In genomic region chr13:109873351-109874123, GRCh38 we compare ENCODE assay signal across 19 cellular contexts.
"Had no signal": no experiment of that assay in that cellular context is flagged by ENCODE, and none has a peak within 500 bp of the region (broad histone marks: within the 10 kb centered on the region; RNA-seq: fewer than 3 reads in every experiment).

No MANE protein-coding gene starts in this region.

- H3K27ac ChIP-seq: stomach, testis had no signal

- H3K36me3 ChIP-seq: adrenal gland, stomach had no signal

- H3K4me3 Mint-ChIP-seq: activated naive CD4-positive, alpha-beta T cell treated with anti-CD3 and anti-CD28 coated beads, Interleukin-2, amount 50 U/mL, for 24 hours; activated T-cell treated with anti-CD3 and anti-CD28 coated beads, Interleukin-2, amount 50 U/mL, for 72 hours; mesothelial cell of epicardium; nephron progenitor cell had no signal

- H3K27ac Mint-ChIP-seq: activated naive CD4-positive, alpha-beta T cell treated with anti-CD3 and anti-CD28 coated beads, Interleukin-2, amount 50 U/mL, for 24 hours; activated T-cell treated with anti-CD3 and anti-CD28 coated beads, Interleukin-2, amount 50 U/mL, for 72 hours; nephron progenitor cell had no signal

- H3K4me1 Mint-ChIP-seq: activated naive CD4-positive, alpha-beta T cell treated with anti-CD3 and anti-CD28 coated beads, Interleukin-2, amount 50 U/mL, for 24 hours had no signal

- H3K4me3 ChIP-seq: adrenal gland, lung, stomach, testis had no signal

- ATAC-seq: activated T-cell treated with anti-CD3 and anti-CD28 coated beads, Interleukin-2, amount 50 U/mL, for 72 hours; left colon had no signal

- DNase-seq: activated CD4-positive, alpha-beta T cell treated with anti-CD3 and anti-CD28 coated beads, Interleukin-2, amount 50 U/mL, for 1 hour; activated effector memory CD4-positive, alpha-beta T cell treated with anti-CD3 and anti-CD28 coated beads, Interleukin-2, amount 50 U/mL, for 16 hours; activated T-cell treated with anti-CD3 and anti-CD28 coated beads, Interleukin-2, amount 50 U/mL, for 72 hours; adrenal gland; dermis blood vessel endothelial cell; effector memory CD4-positive, alpha-beta T cell; hippocampal formation; left colon; nephron progenitor cell; occipital lobe; retina; stimulated activated CD4-positive, alpha-beta T cell treated with anti-CD3 and anti-CD28 coated beads, Interleukin-12 subunit alpha, Interleukin-12 subunit beta, amount 100 ng/mL, for 4 hours; stimulated activated CD4-positive, alpha-beta T cell treated with anti-CD3 and anti-CD28 coated beads, Interleukin-2, amount 100 ng/mL, for 24 hours; stomach; T1000; testis had no signal

- H3K9me3 Mint-ChIP-seq: activated naive CD4-positive, alpha-beta T cell treated with anti-CD3 and anti-CD28 coated beads, Interleukin-2, amount 50 U/mL, for 24 hours; activated T-cell treated with anti-CD3 and anti-CD28 coated beads, Interleukin-2, amount 50 U/mL, for 72 hours; mesothelial cell of epicardium; nephron progenitor cell had no signal

- H3K36me3 Mint-ChIP-seq: activated naive CD4-positive, alpha-beta T cell treated with anti-CD3 and anti-CD28 coated beads, Interleukin-2, amount 50 U/mL, for 24 hours; mesothelial cell of epicardium had no signal

- H3K9me3 ChIP-seq: adrenal gland, stomach, testis had no signal

- H3K27me3 ChIP-seq: adrenal gland, testis had no signal
